In the genomic region with DNA sequence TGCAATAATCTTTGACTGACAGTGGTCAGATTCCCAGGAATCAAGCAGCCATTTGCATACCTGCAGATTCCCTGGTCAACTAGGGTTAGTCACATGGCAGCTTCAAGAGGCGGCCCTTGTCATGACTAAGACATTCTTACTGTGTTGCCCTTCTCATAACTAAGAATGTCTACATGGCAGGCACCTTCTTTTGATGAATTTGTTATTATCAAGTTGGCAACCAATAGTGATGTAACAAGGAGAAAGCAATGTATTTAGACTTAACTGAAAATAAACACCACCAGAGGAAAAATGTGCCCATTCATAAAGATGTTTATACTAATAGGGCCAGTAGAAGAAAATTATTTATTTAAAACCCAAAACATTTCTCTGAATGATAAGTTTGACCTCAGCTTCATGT, we compare ENCODE assay signal across 1 cellular context.
TF ChIP-seq lines count a peak whose summit lies in the region.

No MANE protein-coding gene starts in this region.

TF ChIP-seq in WTC11, 78 proteins besides CTCF, POLR2A, EP300 and RAD21 (continued from another document):
- TF ChIP-seq USF2 (CRISPR knock-in tag; IDR thresholded peaks at IDR 0.05) (0 out of 2 replicates have a peak, but pooled peaks have one; percentile 16), ZNF317 (CRISPR knock-in tag; IDR thresholded peaks at IDR 0.05; ENCODE audit: borderline replicate concordance, low read depth) (no peak)
